16 cellular contexts compared by ENCODE assay signal in genomic region chr3:9909221-9910013, GRCh38. TPM values are rescaled to one million over a fixed set of nuclear protein-coding genes. Genes with fewer than 3 reads are reported as not detected.
A peak's percentile ranks its signal among the peaks of the same experiment; 100 is the strongest.
DNase-seq lines count a peak whose midpoint lies in the region; ATAC-seq and TF ChIP-seq lines count a peak whose summit lies in the region.
"Had no signal": no experiment of that assay in that cellular context is flagged by ENCODE, and none has a peak within 500 bp of the region (broad histone marks: within the 10 kb centered on the region; RNA-seq: fewer than 3 reads in every experiment).

No MANE protein-coding gene starts in this region.

- peak; percentile 32 for DNase-seq in activated naive CD4-positive, alpha-beta T cell treated with anti-CD3 and anti-CD28 coated beads for 36 hours
- no peak for DNase-seq in activated naive CD4-positive, alpha-beta T cell treated with anti-CD3 and anti-CD28 coated beads, Interleukin-2, amount 10 ng/mL, durations not matched to agents 7 days and 5 days
- peak; percentile 84 for DNase-seq in left lobe of liver (ENCODE audit: low spot score)
- no peak for DNase-seq in stimulated activated naive CD8-positive, alpha-beta T cell treated with anti-CD3 and anti-CD28 coated beads, Interleukin-15, amount 100 ng/mL, for 72 hours
- DNase-seq in GOT3 (lab: John Stamatoyannopoulos, UW) = no peak
- DNase-seq: Caco-2; central memory CD4-positive, alpha-beta T cell; effector CD8-positive, alpha-beta T cell; hippocampal formation; kidney glomerular epithelial cell; NCI-H82 had no signal

- ATAC-seq in left lobe of liver (peak; percentile 70), GM21447 (IDR thresholded peaks at IDR 0.05; ENCODE audit: unreplicated experiment) (no peak)
- peak; percentile 39 for ATAC-seq in stimulated activated naive CD8-positive, alpha-beta T cell treated with anti-CD3 and anti-CD28 coated beads, Interleukin-15, amount 100 ng/mL, for 72 hours

- intact Hi-C loops in activated naive CD4-positive, alpha-beta T cell treated with anti-CD3 and anti-CD28 coated beads for 36 hours (cut with micrococcal nuclease) = no loop called here

- H3K9me3 Mint-ChIP-seq in activated naive CD4-positive, alpha-beta T cell treated with anti-CD3 and anti-CD28 coated beads for 36 hours = no peaks in the 10 kb centered on the region
- no peaks in the 10 kb centered on the region for H3K9me3 Mint-ChIP-seq in activated naive CD4-positive, alpha-beta T cell treated with anti-CD3 and anti-CD28 coated beads, Interleukin-2, amount 10 ng/mL, durations not matched to agents 7 days and 5 days
- no peaks in the 10 kb centered on the region for H3K9me3 Mint-ChIP-seq in stimulated activated naive CD8-positive, alpha-beta T cell treated with anti-CD3 and anti-CD28 coated beads, Interleukin-15, amount 100 ng/mL, for 72 hours
- H3K9me3 Mint-ChIP-seq: IgD-negative memory B cell had no signal

- peaks cover 4% of the 10 kb centered on the region for H3K27me3 Mint-ChIP-seq in activated naive CD4-positive, alpha-beta T cell treated with anti-CD3 and anti-CD28 coated beads for 36 hours (ENCODE audit: low read depth)
- H3K27me3 Mint-ChIP-seq in activated naive CD4-positive, alpha-beta T cell treated with anti-CD3 and anti-CD28 coated beads, Interleukin-2, amount 10 ng/mL, durations not matched to agents 7 days and 5 days = peaks cover 28% of the 10 kb centered on the region
- H3K27me3 Mint-ChIP-seq in stimulated activated naive CD8-positive, alpha-beta T cell treated with anti-CD3 and anti-CD28 coated beads, Interleukin-15, amount 100 ng/mL, for 72 hours = peaks cover 18% of the 10 kb centered on the region
- H3K27me3 Mint-ChIP-seq: progenitor cell of endocrine pancreas had no signal

- H3K4me3 Mint-ChIP-seq in activated naive CD4-positive, alpha-beta T cell treated with anti-CD3 and anti-CD28 coated beads for 36 hours = no peak overlapping the region
- no peak overlapping the region for H3K4me3 Mint-ChIP-seq in activated naive CD4-positive, alpha-beta T cell treated with anti-CD3 and anti-CD28 coated beads, Interleukin-2, amount 10 ng/mL, durations not matched to agents 7 days and 5 days
- no peak overlapping the region for H3K4me3 Mint-ChIP-seq in stimulated activated naive CD8-positive, alpha-beta T cell treated with anti-CD3 and anti-CD28 coated beads, Interleukin-15, amount 100 ng/mL, for 72 hours
- H3K4me3 Mint-ChIP-seq: IgD-negative memory B cell had no signal

- H3K36me3 ChIP-seq in OCI-LY3 (replicated peaks; ENCODE audit: low read depth, low read length) = no peaks in the 10 kb centered on the region

- H3K4me2 ChIP-seq in OCI-LY3 (ENCODE audit: low read length) = peak overlapping the region; percentile 19; the same call in 1 of the 2 replicates

- H3K36me3 Mint-ChIP-seq in activated naive CD4-positive, alpha-beta T cell treated with anti-CD3 and anti-CD28 coated beads for 36 hours (ENCODE audit: low read depth) = no peaks in the 10 kb centered on the region
- no peaks in the 10 kb centered on the region for H3K36me3 Mint-ChIP-seq in activated naive CD4-positive, alpha-beta T cell treated with anti-CD3 and anti-CD28 coated beads, Interleukin-2, amount 10 ng/mL, durations not matched to agents 7 days and 5 days

- peaks cover 12% of the 10 kb centered on the region for H3K4me1 ChIP-seq in OCI-LY3 (ENCODE audit: low read length)

- H3K9ac ChIP-seq in OCI-LY3 (ENCODE audit: low read length) = no peak overlapping the region

- H3K27ac ChIP-seq in OCI-LY3 (ENCODE audit: low read length) = no peak overlapping the region

- H3K9me3 ChIP-seq in OCI-LY3 (ENCODE audit: insufficient read depth, low read length) = no peaks in the 10 kb centered on the region
- H3K9me3 ChIP-seq: Caco-2 had no signal

- H3K27me3 ChIP-seq in OCI-LY3 (ENCODE audit: low read depth, low read length) = no peaks in the 10 kb centered on the region

- no peaks in the 10 kb centered on the region for H3K79me2 ChIP-seq in OCI-LY3 (ENCODE audit: low read length)

- H4K20me1 ChIP-seq in OCI-LY3 (ENCODE audit: insufficient read depth, low read length) = no peaks in the 10 kb centered on the region

- H3K27ac Mint-ChIP-seq in activated naive CD4-positive, alpha-beta T cell treated with anti-CD3 and anti-CD28 coated beads for 36 hours = no peak overlapping the region
- no peak overlapping the region for H3K27ac Mint-ChIP-seq in activated naive CD4-positive, alpha-beta T cell treated with anti-CD3 and anti-CD28 coated beads, Interleukin-2, amount 10 ng/mL, durations not matched to agents 7 days and 5 days
- no peak overlapping the region for H3K27ac Mint-ChIP-seq in stimulated activated naive CD8-positive, alpha-beta T cell treated with anti-CD3 and anti-CD28 coated beads, Interleukin-15, amount 100 ng/mL, for 72 hours
- H3K27ac Mint-ChIP-seq: IgD-negative memory B cell, progenitor cell of endocrine pancreas had no signal

- no peak for TF ChIP-seq CTCF in OCI-LY3 (IDR thresholded peaks at IDR 0.05; ENCODE audit: low read depth, low read length)

- CTCF ChIA-PET in activated naive CD4-positive, alpha-beta T cell treated with anti-CD3 and anti-CD28 coated beads for 36 hours (lab: Charles Lee) = no interaction called here
- CTCF ChIA-PET in activated naive CD4-positive, alpha-beta T cell treated with anti-CD3 and anti-CD28 coated beads, Interleukin-2, amount 10 ng/mL, durations not matched to agents 7 days and 5 days (lab: Charles Lee) = no interaction called here

- H2AFZ ChIP-seq in OCI-LY3 (ENCODE audit: low read depth, low read length) = no peak overlapping the region

- H3K4me3 ChIP-seq in OCI-LY3 (ENCODE audit: low read length) = no peak overlapping the region

- H3K4me1 Mint-ChIP-seq in activated naive CD4-positive, alpha-beta T cell treated with anti-CD3 and anti-CD28 coated beads for 36 hours (ENCODE audit: low read depth) = peaks cover 10% of the 10 kb centered on the region
- no peaks in the 10 kb centered on the region for H3K4me1 Mint-ChIP-seq in activated naive CD4-positive, alpha-beta T cell treated with anti-CD3 and anti-CD28 coated beads, Interleukin-2, amount 10 ng/mL, durations not matched to agents 7 days and 5 days
- H3K4me1 Mint-ChIP-seq in stimulated activated naive CD8-positive, alpha-beta T cell treated with anti-CD3 and anti-CD28 coated beads, Interleukin-15, amount 100 ng/mL, for 72 hours = peaks cover 18% of the 10 kb centered on the region

RNA-seq across cellular contexts. Expression of gene IL17RE, which starts 6.8 kb away (rescaled TPM):
- total RNA-seq in activated naive CD4-positive, alpha-beta T cell treated with anti-CD3 and anti-CD28 coated beads for 36 hours = under 1 TPM; 0.24 to 0.25 TPM
- 2.5 TPM for total RNA-seq in left lobe of liver
- total RNA-seq: RPMI7951 had no signal

RNA-seq across cellular contexts. Expression of gene IL17RC, which starts 7.5 kb away (rescaled TPM):
- under 1 TPM; 0.21 to 0.44 TPM for total RNA-seq in activated naive CD4-positive, alpha-beta T cell treated with anti-CD3 and anti-CD28 coated beads for 36 hours
- total RNA-seq in left lobe of liver = 52.2 TPM

RNA-seq across cellular contexts. Expression of gene JAGN1, which starts 19.0 kb away (rescaled TPM):
- 10 to 100 TPM; 11.7 to 13.6 TPM for total RNA-seq in activated naive CD4-positive, alpha-beta T cell treated with anti-CD3 and anti-CD28 coated beads for 36 hours
- 21.4 TPM for total RNA-seq in left lobe of liver

RNA-seq across cellular contexts. Expression of gene CRELD1, which starts 24.2 kb away (rescaled TPM):
- 10 to 100 TPM; 15.7 to 19.9 TPM for total RNA-seq in activated naive CD4-positive, alpha-beta T cell treated with anti-CD3 and anti-CD28 coated beads for 36 hours
- total RNA-seq in left lobe of liver = 41.0 TPM

RNA-seq across cellular contexts. Expression of gene CIDEC, which starts 29.4 kb away (rescaled TPM):
- not detected for total RNA-seq in activated naive CD4-positive, alpha-beta T cell treated with anti-CD3 and anti-CD28 coated beads for 36 hours
- 0.83 TPM for total RNA-seq in left lobe of liver
- total RNA-seq: progenitor cell of endocrine pancreas, RPMI7951 had no signal

Comparison
In these comparisons a context has a peak if more than half of its experiments do, and no peak if none do; other contexts are left out.
1. DNase-seq: peak in activated naive CD4-positive, alpha-beta T cell treated with anti-CD3 and anti-CD28 coated beads for 36 hours (single experiment) and left lobe of liver (single experiment); none in activated naive CD4-positive, alpha-beta T cell treated with anti-CD3 and anti-CD28 coated beads, Interleukin-2, amount 10 ng/mL, durations not matched to agents 7 days and 5 days (single experiment), stimulated activated naive CD8-positive, alpha-beta T cell treated with anti-CD3 and anti-CD28 coated beads, Interleukin-15, amount 100 ng/mL, for 72 hours (0 of 2) and GOT3 (single experiment).
2. RNA of gene IL17RC, which starts 7.5 kb away (total RNA-seq): 52.2 TPM in left lobe of liver (single experiment); 0.21 to 0.44 TPM in activated naive CD4-positive, alpha-beta T cell treated with anti-CD3 and anti-CD28 coated beads for 36 hours; every median in the first group is over 10 times any median in the second.